Comparison of ENCODE assay signal across 11 cellular contexts in genomic region chr2:45255568-45255967, GRCh38.
"Had no signal": no experiment of that assay in that cellular context is flagged by ENCODE, and none has a peak within 500 bp of the region (broad histone marks: within the 10 kb centered on the region; RNA-seq: fewer than 3 reads in every experiment).

No MANE protein-coding gene starts in this region.

- H3K4me3 Mint-ChIP-seq: activated naive CD8-positive, alpha-beta T cell treated with anti-CD3 and anti-CD28 coated beads for 36 hours; activated T-cell treated with anti-CD3 and anti-CD28 coated beads, Interleukin-2, amount 50 U/mL, for 24 hours; memory B cell; nephron progenitor cell had no signal

- H3K36me3 Mint-ChIP-seq: activated naive CD8-positive, alpha-beta T cell treated with anti-CD3 and anti-CD28 coated beads for 36 hours; memory B cell had no signal

- ATAC-seq: stimulated activated naive CD8-positive, alpha-beta T cell treated with anti-CD3 and anti-CD28 coated beads, Interleukin-15, Interleukin-2, amounts not matched to agents 100 U/mL and 50 U/mL, for 24 hours had no signal

- H3K9me3 Mint-ChIP-seq: activated naive CD8-positive, alpha-beta T cell treated with anti-CD3 and anti-CD28 coated beads for 36 hours; activated T-cell treated with anti-CD3 and anti-CD28 coated beads, Interleukin-2, amount 50 U/mL, for 24 hours; memory B cell; nephron progenitor cell had no signal

- H3K4me3 ChIP-seq: esophagus squamous epithelium, sigmoid colon had no signal

- H3K27me3 ChIP-seq: sigmoid colon had no signal

- DNase-seq: activated CD4-positive, alpha-beta T cell treated with anti-CD3 and anti-CD28 coated beads, Interleukin-2, amount 50 U/mL, for 1 hour; activated gamma-delta T cell; activated naive CD8-positive, alpha-beta T cell treated with anti-CD3 and anti-CD28 coated beads for 36 hours; activated T-cell treated with anti-CD3 and anti-CD28 coated beads, Interleukin-2, amount 50 U/mL, for 24 hours; esophagus squamous epithelium; foreskin fibroblast; nephron progenitor cell; sigmoid colon; stimulated activated CD4-positive, alpha-beta T cell treated with anti-CD3 and anti-CD28 coated beads, Interleukin-2, amount 100 ng/mL, for 48 hours; stimulated activated naive CD8-positive, alpha-beta T cell treated with anti-CD3 and anti-CD28 coated beads, Interleukin-15, Interleukin-2, amounts not matched to agents 100 U/mL and 50 U/mL, for 24 hours had no signal

- H3K36me3 ChIP-seq: esophagus squamous epithelium, sigmoid colon had no signal

- H3K4me1 ChIP-seq: sigmoid colon had no signal

- H3K27ac ChIP-seq: esophagus squamous epithelium, sigmoid colon had no signal

- H3K27me3 Mint-ChIP-seq: activated naive CD8-positive, alpha-beta T cell treated with anti-CD3 and anti-CD28 coated beads for 36 hours had no signal

- H3K27ac Mint-ChIP-seq: activated naive CD8-positive, alpha-beta T cell treated with anti-CD3 and anti-CD28 coated beads for 36 hours; activated T-cell treated with anti-CD3 and anti-CD28 coated beads, Interleukin-2, amount 50 U/mL, for 24 hours; memory B cell had no signal

- H3K4me1 Mint-ChIP-seq: activated naive CD8-positive, alpha-beta T cell treated with anti-CD3 and anti-CD28 coated beads for 36 hours; memory B cell had no signal

- H3K9me3 ChIP-seq: esophagus squamous epithelium, sigmoid colon had no signal
